1 cellular context compared by ENCODE assay signal in the genomic region with DNA sequence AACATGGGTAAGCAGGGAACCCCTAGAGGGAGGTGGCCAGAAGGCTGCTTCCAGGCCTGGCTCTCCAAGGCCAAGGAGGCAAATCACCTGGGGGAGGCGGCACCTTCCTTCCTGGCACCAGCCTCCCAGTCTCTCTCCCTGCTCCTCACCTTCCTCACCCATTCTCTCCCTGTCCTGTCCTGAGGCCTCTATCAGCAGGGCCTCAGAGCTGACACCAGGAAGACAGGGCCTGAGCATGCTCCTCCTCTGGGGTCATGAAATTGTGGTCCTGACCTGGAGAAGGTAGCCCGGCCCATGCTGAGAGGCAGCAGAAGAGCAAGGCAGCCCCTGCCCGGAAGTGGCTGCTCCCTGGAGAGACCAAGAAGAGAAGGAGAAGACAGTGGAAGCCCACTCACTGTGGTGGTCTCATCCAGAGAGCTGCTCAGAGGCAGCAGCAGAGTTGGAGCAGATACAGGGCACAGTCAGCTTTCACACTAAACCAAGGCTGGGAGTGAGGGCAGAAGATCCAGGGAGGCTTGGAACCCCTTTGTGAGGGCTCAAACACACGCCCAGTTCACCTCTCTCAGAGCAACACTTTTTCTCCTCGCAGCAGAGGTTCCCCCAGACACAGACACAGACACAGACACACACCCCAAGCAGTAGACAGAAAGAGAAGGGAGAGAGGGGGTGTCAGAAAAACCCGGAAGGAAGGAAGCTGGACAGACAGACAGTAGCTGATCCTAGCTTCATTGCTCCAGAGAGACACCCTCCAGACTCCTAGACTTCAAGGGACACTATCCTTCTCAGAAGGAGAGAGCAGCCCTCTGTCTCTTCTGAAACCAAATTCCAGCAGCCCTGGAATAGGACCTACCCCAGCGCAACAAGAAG.
TF ChIP-seq lines count a peak whose summit lies in the region.

No MANE protein-coding gene starts in this region.

TF ChIP-seq in IMR-90, 13 proteins besides CTCF, POLR2A, EP300 and RAD21 (continued from another document):
- TF ChIP-seq, protein P1, sequence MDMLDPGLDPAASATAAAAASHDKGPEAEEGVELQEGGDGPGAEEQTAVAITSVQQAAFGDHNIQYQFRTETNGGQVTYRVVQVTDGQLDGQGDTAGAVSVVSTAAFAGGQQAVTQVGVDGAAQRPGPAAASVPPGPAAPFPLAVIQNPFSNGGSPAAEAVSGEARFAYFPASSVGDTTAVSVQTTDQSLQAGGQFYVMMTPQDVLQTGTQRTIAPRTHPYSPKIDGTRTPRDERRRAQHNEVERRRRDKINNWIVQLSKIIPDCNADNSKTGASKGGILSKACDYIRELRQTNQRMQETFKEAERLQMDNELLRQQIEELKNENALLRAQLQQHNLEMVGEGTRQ (IDR thresholded peaks at IDR 0.05; ENCODE audit: low read depth, low read length): no peak
- TF ChIP-seq FOS (IDR thresholded peaks at IDR 0.05; ENCODE audit: low read depth, low read length) (no peak), SMC3 (IDR thresholded peaks at IDR 0.05; ENCODE audit: low read depth, low read length) (no peak), BHLHE40 (IDR thresholded peaks at IDR 0.05; ENCODE audit: low read depth, low read length) (no peak), MAZ (IDR thresholded peaks at IDR 0.05; ENCODE audit: borderline replicate concordance, low read depth, low read length) (no peak)
